ENCODE assay signal across 31 cellular contexts in the genomic region with DNA sequence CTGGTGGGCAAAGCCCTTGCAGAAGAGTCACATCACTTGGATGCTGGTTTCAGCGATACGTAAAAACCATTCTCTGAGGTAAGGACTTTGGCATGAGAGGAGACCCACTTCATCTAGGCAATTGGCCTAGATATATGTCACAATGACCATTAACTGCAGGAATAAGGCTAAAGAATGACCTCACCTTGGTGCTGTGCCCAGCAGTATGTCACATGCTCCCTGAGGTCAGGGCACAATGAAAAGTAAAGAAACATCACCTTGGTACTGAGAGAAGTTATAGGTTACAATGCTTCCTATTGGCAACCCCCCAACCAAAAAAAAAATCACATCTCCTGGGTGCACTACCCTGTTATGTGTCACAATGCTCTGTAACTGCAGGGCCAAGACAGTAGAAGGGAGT.
"Had no signal": no experiment of that assay in that cellular context is flagged by ENCODE, and none has a peak within 500 bp of the region (broad histone marks: within the 10 kb centered on the region; RNA-seq: fewer than 3 reads in every experiment).

No MANE protein-coding gene starts in this region.

- H3K4me1 ChIP-seq: adrenal gland, ascending aorta, breast epithelium had no signal

- H3K27ac ChIP-seq: adrenal gland, ascending aorta, brain microvascular endothelial cell, breast epithelium, cardiac muscle cell had no signal

- H3K27me3 ChIP-seq: adrenal gland, ascending aorta, brain microvascular endothelial cell, breast epithelium, cardiac muscle cell had no signal

- H3K36me3 ChIP-seq: adrenal gland, ascending aorta, brain microvascular endothelial cell, breast epithelium, cardiac muscle cell had no signal

- H3K9me3 ChIP-seq: adrenal gland, ascending aorta, breast epithelium had no signal

- ATAC-seq: activated naive CD4-positive, alpha-beta T cell treated with anti-CD3 and anti-CD28 coated beads, Interleukin-2, amount 50 U/mL, for 72 hours; activated naive CD8-positive, alpha-beta T cell treated with anti-CD3 and anti-CD28 coated beads, Interleukin-2, amount 50 U/mL, for 24 hours; activated T-cell treated with anti-CD3 and anti-CD28 coated beads, Interleukin-2, amount 50 U/mL, for 4 hours; activated T-cell treated with anti-CD3 and anti-CD28 coated beads, Interleukin-2, amount 50 U/mL, for 72 hours; activated T-helper 17 cell treated with anti-CD3 and anti-CD28 coated beads, Interleukin-2, amount 50 U/mL, for 72 hours had no signal

- H3K4me3 ChIP-seq: adrenal gland, ascending aorta, breast epithelium, cardiac muscle cell had no signal

- DNase-seq: activated effector memory CD4-positive, alpha-beta T cell treated with anti-CD3 and anti-CD28 coated beads, Interleukin-2, amount 50 U/mL, for 16 hours; activated effector memory CD4-positive, alpha-beta T cell treated with Interleukin-2 at 50 U/mL for 16 hours; activated gamma-delta T cell; activated gamma-delta T cell treated with Interleukin-2 at 50 U/mL for 16 hours; activated naive CD4-positive, alpha-beta T cell; activated naive CD4-positive, alpha-beta T cell treated with anti-CD3 and anti-CD28 coated beads for 36 hours; activated naive CD4-positive, alpha-beta T cell treated with anti-CD3 and anti-CD28 coated beads, Interleukin-2, amount 10 ng/mL, durations not matched to agents 7 days and 5 days; activated naive CD4-positive, alpha-beta T cell treated with anti-CD3 and anti-CD28 coated beads, Interleukin-2, amount 50 U/mL, for 16 hours; activated naive CD4-positive, alpha-beta T cell treated with Interleukin-2 at 50 U/mL for 16 hours; activated naive CD8-positive, alpha-beta T cell treated with anti-CD3 and anti-CD28 coated beads for 36 hours; activated naive CD8-positive, alpha-beta T cell treated with anti-CD3 and anti-CD28 coated beads, Interleukin-2, amount 10 ng/mL, durations not matched to agents 7 days and 5 days; activated naive CD8-positive, alpha-beta T cell treated with anti-CD3 and anti-CD28 coated beads, Interleukin-2, amount 50 U/mL, for 24 hours; activated T-cell treated with anti-CD3 and anti-CD28 coated beads, Interleukin-2, amount 50 U/mL, for 1 hour; activated T-cell treated with anti-CD3 and anti-CD28 coated beads, Interleukin-2, amount 50 U/mL, for 24 hours; activated T-cell treated with anti-CD3 and anti-CD28 coated beads, Interleukin-2, amount 50 U/mL, for 4 hours; activated T-cell treated with anti-CD3 and anti-CD28 coated beads, Interleukin-2, amount 50 U/mL, for 48 hours; activated T-cell treated with anti-CD3 and anti-CD28 coated beads, Interleukin-2, amount 50 U/mL, for 72 hours; adrenal gland; amniotic stem cell; amygdala; anterior cingulate cortex; aorta; brain microvascular endothelial cell; caudate nucleus; central memory CD4-positive, alpha-beta T cell; cerebellar nuclear complex had no signal
